Comparison of ENCODE assay signal across 14 cellular contexts in genomic region chr9:75064307-75065025, GRCh38. TPM values are rescaled to one million over a fixed set of nuclear protein-coding genes. Genes with fewer than 3 reads are reported as not detected.
DNase-seq lines count a peak whose midpoint lies in the region; ATAC-seq and TF ChIP-seq lines count a peak whose summit lies in the region.
"Had no signal": no experiment of that assay in that cellular context is flagged by ENCODE, and none has a peak within 500 bp of the region (broad histone marks: within the 10 kb centered on the region; RNA-seq: fewer than 3 reads in every experiment).

No MANE protein-coding gene starts in this region.

- peak overlapping the region; percentile 58 for H3K4me2 ChIP-seq in fibroblast of lung (ENCODE audit: extremely low read depth, insufficient read depth, low read length)

- CTCF ChIA-PET in RWPE1 (lab: Yijun Ruan, JAX): interaction anchor here (0.7 to 1.7 kb wide), 2 partner anchors 13 to 37 kb away, joined by 3 to 8 read pairs; no protein-coding TSS in a partner anchor

- no peaks in the 10 kb centered on the region for H3K27me3 ChIP-seq in fibroblast of lung (ENCODE audit: control insufficient read depth, insufficient read depth, low read length)
- no peaks in the 10 kb centered on the region for H3K27me3 ChIP-seq in psoas muscle (ENCODE audit: insufficient read depth in 3 of 3, low read length in 2 of 3)
- H3K27me3 ChIP-seq: stomach had no signal

- H2AFZ ChIP-seq in fibroblast of lung (ENCODE audit: low read length): no peak overlapping the region

- 62 to 85% (median 76%) methylated on average over 2 of the region's 2 CpGs for WGBS in psoas muscle, 3 donors

- DNase-seq in G401 (ENCODE audit: low spot score) (peak; percentile 69), RWPE1 (ENCODE audit: low spot score) (peak; percentile 36), fibroblast of lung (ENCODE audit: low read depth in 2 of 2) (peak; percentile 58 to 62), psoas muscle (no peak), GM20000 (ENCODE audit: low spot score) (no peak)
- DNase-seq: activated CD4-positive, alpha-beta memory T cell treated with anti-CD3 and anti-CD28 coated beads for 36 hours; activated naive CD4-positive, alpha-beta T cell treated with Interleukin-2 at 50 U/mL for 16 hours; COR-L47; dermis blood vessel endothelial cell; H7; NCI-H1694 treated with DMSO at 0.1 percent for 48 hours; stomach had no signal

- no peak overlapping the region for H3K27ac ChIP-seq in RWPE1
- H3K27ac ChIP-seq in fibroblast of lung (ENCODE audit: insufficient read depth, low read length): no peak overlapping the region
- H3K27ac ChIP-seq in psoas muscle: peak overlapping the region; percentile 37

- no peaks in the 10 kb centered on the region for H4K20me1 ChIP-seq in fibroblast of lung (ENCODE audit: control insufficient read depth, extremely low read depth, insufficient read depth, low read length)

- intact Hi-C loops in psoas muscle (cut with DNase I): no loop called here

- TF ChIP-seq CTCF in RWPE1 (conservative IDR thresholded peaks at IDR 0.05; ENCODE audit: low read depth): no peak
- TF ChIP-seq CTCF in fibroblast of lung (conservative IDR thresholded peaks at IDR 0.05 in 1 of 2, IDR thresholded peaks at IDR 0.05 in 1 of 2; ENCODE audit: low read depth in 1 of 2, low read length in 2 of 2): no peak
- TF ChIP-seq CTCF in psoas muscle (IDR thresholded peaks at IDR 0.05): no peak
- no peak for TF ChIP-seq CTCF in GM20000 (IDR thresholded peaks at IDR 0.05; ENCODE audit: extremely low read depth, missing control alignments)

- H3K79me2 ChIP-seq in fibroblast of lung (ENCODE audit: control insufficient read depth, insufficient read depth, low read length): no peaks in the 10 kb centered on the region

- ATAC-seq in psoas muscle: no peak
- ATAC-seq in HG03571 (IDR thresholded peaks at IDR 0.05; ENCODE audit: unreplicated experiment): no peak
- ATAC-seq in HG03457 (IDR thresholded peaks at IDR 0.05; ENCODE audit: unreplicated experiment): no peak

- H3K4me1 ChIP-seq in fibroblast of lung (ENCODE audit: control insufficient read depth, extremely low read depth, insufficient read depth, low read length) (peaks cover 7% of the 10 kb centered on the region), psoas muscle (no peaks in the 10 kb centered on the region)

- in situ Hi-C loops in G401 (cut with HindIII; ENCODE audit: low sequenced_read_pairs): no loop called here

- H3K36me3 ChIP-seq in fibroblast of lung (ENCODE audit: control insufficient read depth, insufficient read depth, low read length): no peaks in the 10 kb centered on the region
- H3K36me3 ChIP-seq in psoas muscle (ENCODE audit: insufficient read depth in 1 of 2, low read depth in 1 of 2): peaks cover 0 to 81% of the 10 kb centered on the region in 2 donors

- POLR2A ChIA-PET in RWPE1 (lab: Yijun Ruan, JAX; ENCODE audit: low non-redundant PET): interaction anchor here (0.6 kb wide), 1 partner anchor 9 kb away, joined by 3 read pairs; no protein-coding TSS in a partner anchor

- H3K4me3 ChIP-seq in fibroblast of lung (replicated peaks in 1 of 4; ENCODE audit: control extremely low read depth in 1 of 4, insufficient read depth in 1 of 4, low read depth in 3 of 4, low read length in 4 of 4) (no peak overlapping the region), psoas muscle (no peak overlapping the region)
- H3K4me3 ChIP-seq: stomach had no signal

- H3K9me3 ChIP-seq in fibroblast of lung (ENCODE audit: control insufficient read depth, insufficient read depth, low read depth, low read length) (no peaks in the 10 kb centered on the region), psoas muscle (no peaks in the 10 kb centered on the region)
- H3K9me3 ChIP-seq: stomach had no signal

- H3K9ac ChIP-seq in fibroblast of lung (ENCODE audit: insufficient read depth, low read length): no peak overlapping the region

RNA-seq across cellular contexts. Expression of gene NMRK1, which starts 23.5 kb away (rescaled TPM):
- total RNA-seq in G401 (2014; rRNA removed; shearing (Covaris generic)): 2.7 and 7.4 TPM in 2 replicates
- 21.1 and 33.9 TPM in 2 replicates for total RNA-seq in fibroblast of lung
- 16.0 and 19.4 TPM in 2 replicates for polyA plus RNA-seq in fibroblast of lung
- polyA plus RNA-seq in fibroblast of lung (2012): 14.6 and 15.5 TPM in 2 replicates
- 0.43 and 3.9 TPM in 2 replicates for polyA minus RNA-seq in fibroblast of lung (ENCODE audit: low replicate concordance)
- 10 to 100 TPM; 12.8 to 33.1 (median 24.6) TPM for total RNA-seq in psoas muscle
- polyA plus RNA-seq in psoas muscle: 10 to 100 TPM; 10.6 to 23.9 (median 21.1) TPM

RNA-seq across cellular contexts. Expression of gene OSTF1, which starts 23.8 kb away (rescaled TPM):
- 10.0 and 14.0 TPM in 2 replicates for total RNA-seq in G401 (2014; rRNA removed; shearing (Covaris generic))
- total RNA-seq in fibroblast of lung (33.6 and 49.9 TPM in 2 replicates), psoas muscle (10 to 100 TPM in 2 of 4 donors, 1 to 10 TPM in 2; 7.1 to 11.0 (median 9.7) TPM)
- polyA plus RNA-seq in fibroblast of lung (36.0 and 48.4 TPM in 2 replicates), psoas muscle (10 to 100 TPM in 2 of 3 donors, 1 to 10 TPM in 1; 9.0 to 19.2 (median 12.4) TPM)
- 42.3 and 52.7 TPM in 2 replicates for polyA plus RNA-seq in fibroblast of lung (2012)
- polyA minus RNA-seq in fibroblast of lung (ENCODE audit: low replicate concordance): 2.9 and 6.8 TPM in 2 replicates

RNA-seq across cellular contexts. Expression of gene CARNMT1, which starts 36.4 kb away (rescaled TPM):
- 27.7 and 60.4 TPM in 2 replicates for total RNA-seq in G401 (2014; rRNA removed; shearing (Covaris generic))
- 21.3 and 23.0 TPM in 2 replicates for total RNA-seq in fibroblast of lung
- polyA plus RNA-seq in fibroblast of lung: 13.5 and 23.2 TPM in 2 replicates
- polyA plus RNA-seq in fibroblast of lung (2012): 9.0 and 12.1 TPM in 2 replicates
- polyA minus RNA-seq in fibroblast of lung (ENCODE audit: low replicate concordance): 0.94 and 2.0 TPM in 2 replicates
- 10 to 100 TPM in 3 of 4 donors, 1 to 10 TPM in 1; 8.6 to 16.6 (median 12.6) TPM for total RNA-seq in psoas muscle
- polyA plus RNA-seq in psoas muscle: 1 to 10 TPM; 3.9 to 7.6 (median 4.4) TPM

Comparison
In these comparisons a context has a peak if more than half of its experiments do, and no peak if none do; other contexts are left out.
1. DNase-seq: peak in G401 (single experiment), RWPE1 (single experiment) and fibroblast of lung (2 of 2); none in psoas muscle (0 of 2) and GM20000 (single experiment).